33 cellular contexts compared by ENCODE assay signal in genomic region chr2:212181646-212182045, GRCh38.
"Had no signal": no experiment of that assay in that cellular context is flagged by ENCODE, and none has a peak within 500 bp of the region (broad histone marks: within the 10 kb centered on the region; RNA-seq: fewer than 3 reads in every experiment).

No MANE protein-coding gene starts in this region.

- H3K4me1 ChIP-seq: ascending aorta had no signal

- H3K27me3 ChIP-seq: ascending aorta, brain microvascular endothelial cell had no signal

- H3K4me3 ChIP-seq: ascending aorta, PC-9 had no signal

- H3K9me3 ChIP-seq: ascending aorta had no signal

- H3K36me3 ChIP-seq: ascending aorta, brain microvascular endothelial cell, WERI-Rb-1 had no signal

- H3K27ac ChIP-seq: ascending aorta, brain microvascular endothelial cell, KMS-11, PC-9, RWPE1, WERI-Rb-1 had no signal

- DNase-seq: activated CD4-positive, alpha-beta memory T cell treated with anti-CD3 and anti-CD28 coated beads, Interleukin-2, amount 10 ng/mL, durations not matched to agents 7 days and 5 days; activated CD4-positive, alpha-beta T cell treated with anti-CD3 and anti-CD28 coated beads for 1 hour; activated CD4-positive, alpha-beta T cell treated with anti-CD3 and anti-CD28 coated beads for 48 hours; activated CD4-positive, CD25-positive, alpha-beta regulatory T cell; activated CD8-positive, alpha-beta memory T cell treated with anti-CD3 and anti-CD28 coated beads for 24 hours; activated CD8-positive, alpha-beta memory T cell treated with anti-CD3 and anti-CD28 coated beads, Interleukin-2, amount 10 ng/mL, durations not matched to agents 7 days and 5 days; activated CD8-positive, alpha-beta memory T cell treated with anti-CD3 and anti-CD28 coated beads, Interleukin-2, amount 50 U/mL, for 48 hours; activated effector memory CD4-positive, alpha-beta T cell treated with anti-CD3 and anti-CD28 coated beads, Interleukin-2, amount 50 U/mL, for 16 hours; activated naive CD4-positive, alpha-beta T cell; activated naive CD4-positive, alpha-beta T cell treated with anti-CD3 and anti-CD28 coated beads, Interleukin-2, amount 50 U/mL, for 16 hours; activated naive CD8-positive, alpha-beta T cell treated with anti-CD3 and anti-CD28 coated beads for 36 hours; activated T-cell treated with anti-CD3 and anti-CD28 coated beads, Interleukin-2, amount 50 U/mL, for 72 hours; amygdala; brain microvascular endothelial cell; central memory CD4-positive, alpha-beta T cell; MM.1S; MV-4-11; NCI-H1092; NCI-H1436 treated with DMSO at 0.1 percent for 48 hours; NCI-H187; NCI-H2029 treated with DMSO at 0.1 percent for 48 hours; NCI-H2107; NCI-H2171; NCI-H510A; NCI-H748 treated with DMSO at 0.1 percent for 48 hours; NK-92 treated with Interleukin-12 subunit alpha and Interleukin-12 subunit beta, amount 100 ng/mL, for 24 hours; PC-9; SIG-M5; T1000; WERI-Rb-1 had no signal
